Comparison of ENCODE assay signal across 30 cellular contexts in genomic region chr11:109347304-109347703, GRCh38.
"Had no signal": no experiment of that assay in that cellular context is flagged by ENCODE, and none has a peak within 500 bp of the region (broad histone marks: within the 10 kb centered on the region; RNA-seq: fewer than 3 reads in every experiment).

No MANE protein-coding gene starts in this region.

- ATAC-seq: activated CD4-positive, alpha-beta T cell treated with anti-CD3 and anti-CD28 coated beads for 36 hours; activated CD8-positive, alpha-beta memory T cell treated with anti-CD3 and anti-CD28 coated beads, Interleukin-2, amount 10 ng/mL, durations not matched to agents 7 days and 5 days; activated CD8-positive, alpha-beta T cell treated with anti-CD3 and anti-CD28 coated beads, Interleukin-2, amount 10 ng/mL, durations not matched to agents 7 days and 5 days; activated naive CD8-positive, alpha-beta T cell treated with anti-CD3 and anti-CD28 coated beads, Interleukin-2, amount 50 U/mL, for 24 hours; T-helper 17 cell had no signal

- DNase-seq: activated CD4-positive, alpha-beta memory T cell treated with anti-CD3 and anti-CD28 coated beads for 36 hours; activated CD4-positive, alpha-beta T cell treated with anti-CD3 and anti-CD28 coated beads for 36 hours; activated CD4-positive, alpha-beta T cell treated with anti-CD3 and anti-CD28 coated beads, Interleukin-2, amount 10 ng/mL, durations not matched to agents 24 days and 14 days; activated CD4-positive, CD25-positive, alpha-beta regulatory T cell; activated CD4-positive, CD25-positive, alpha-beta regulatory T cell treated with anti-CD3 and anti-CD28 coated beads, Interleukin-2, amount 50 U/mL, for 72 hours; activated CD8-positive, alpha-beta memory T cell treated with anti-CD3 and anti-CD28 coated beads, Interleukin-2, amount 10 ng/mL, durations not matched to agents 7 days and 5 days; activated CD8-positive, alpha-beta memory T cell treated with anti-CD3 and anti-CD28 coated beads, Interleukin-2, amount 50 U/mL, for 4 hours; activated CD8-positive, alpha-beta T cell treated with anti-CD3 and anti-CD28 coated beads, Interleukin-2, amount 10 ng/mL, durations not matched to agents 7 days and 5 days; activated effector memory CD4-positive, alpha-beta T cell treated with anti-CD3 and anti-CD28 coated beads, Interleukin-2, amount 50 U/mL, for 16 hours; activated naive CD4-positive, alpha-beta T cell treated with anti-CD3 and anti-CD28 coated beads for 36 hours; activated naive CD8-positive, alpha-beta T cell treated with anti-CD3 and anti-CD28 coated beads for 36 hours; activated naive CD8-positive, alpha-beta T cell treated with anti-CD3 and anti-CD28 coated beads, Interleukin-2, amount 50 U/mL, for 24 hours; activated T-cell treated with anti-CD3 and anti-CD28 coated beads, Interleukin-2, amount 50 U/mL, for 1 hour; activated T-cell treated with anti-CD3 and anti-CD28 coated beads, Interleukin-2, amount 50 U/mL, for 48 hours; adrenal gland; amygdala; aorta; central memory CD4-positive, alpha-beta T cell; cerebellar nuclear complex; colonic mucosa; effector CD8-positive, alpha-beta T cell; esophagus squamous epithelium; foreskin melanocyte; head of caudate nucleus; T-helper 1 cell; T-helper 17 cell; T1000 had no signal

- H3K4me1 ChIP-seq: adrenal gland, breast epithelium, colonic mucosa, esophagus squamous epithelium had no signal

- H3K9me3 ChIP-seq: adrenal gland, breast epithelium, colonic mucosa, esophagus squamous epithelium had no signal

- H3K4me3 ChIP-seq: adrenal gland, breast epithelium, cardiac muscle cell, colonic mucosa, esophagus squamous epithelium had no signal

- H3K27ac ChIP-seq: adrenal gland, breast epithelium, cardiac muscle cell, colonic mucosa, epithelial cell of prostate, esophagus squamous epithelium had no signal

- H3K27me3 ChIP-seq: adrenal gland, breast epithelium, cardiac muscle cell, colonic mucosa, esophagus squamous epithelium had no signal

- H3K36me3 ChIP-seq: adrenal gland, breast epithelium, cardiac muscle cell, colonic mucosa, esophagus squamous epithelium had no signal
